1 cellular context compared by ENCODE assay signal in the genomic region with DNA sequence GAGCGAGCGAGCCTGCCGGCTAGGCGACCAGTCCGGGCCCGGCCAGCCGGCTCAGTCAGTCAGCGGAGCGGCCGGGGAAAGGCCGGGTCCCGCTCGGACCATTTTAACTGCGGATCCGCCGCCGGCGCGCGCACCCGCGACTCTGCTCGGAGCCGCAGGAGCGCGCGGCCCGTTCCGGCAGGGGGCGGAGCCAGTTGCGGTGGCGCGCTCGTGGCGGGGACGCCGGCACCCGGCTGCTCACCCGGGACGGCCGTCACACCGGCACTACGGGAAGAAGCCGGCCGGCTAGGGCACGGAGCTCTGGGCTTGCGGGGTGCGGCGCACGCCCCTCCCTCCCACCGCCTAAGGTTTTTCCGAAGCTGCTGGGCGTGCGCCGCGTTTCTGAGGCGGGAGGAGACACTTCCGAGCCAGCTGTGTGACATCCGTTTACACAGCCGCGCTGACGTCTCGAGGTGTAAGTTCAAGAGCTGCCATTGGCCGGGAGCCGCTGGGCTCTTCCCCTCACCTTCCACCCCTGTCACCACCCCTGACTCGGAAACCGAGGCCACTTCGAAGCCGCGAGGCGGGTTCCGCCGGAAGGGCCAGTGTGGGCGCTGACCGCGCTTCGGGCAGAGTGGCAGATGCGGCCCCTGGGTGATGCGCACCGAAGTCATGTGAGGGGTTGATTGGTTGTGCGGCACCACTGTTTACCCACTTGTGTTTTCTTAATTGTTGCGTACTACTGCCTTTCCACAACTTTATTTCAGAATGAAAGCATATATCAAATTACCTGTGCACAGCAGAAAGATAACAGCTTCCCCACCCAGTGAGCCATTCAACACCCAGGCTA.
A peak's percentile ranks its signal among the peaks of the same experiment; 100 is the strongest.
TF ChIP-seq lines count a peak whose summit lies in the region.

A gene (minus strand): TSS at position 144 of the 829 bp plus-strand sequence.

TF ChIP-seq in HEK293, 187 proteins besides CTCF, POLR2A, EP300 and RAD21 (continued from another document and continues in another):
- TF ChIP-seq, protein P1, sequence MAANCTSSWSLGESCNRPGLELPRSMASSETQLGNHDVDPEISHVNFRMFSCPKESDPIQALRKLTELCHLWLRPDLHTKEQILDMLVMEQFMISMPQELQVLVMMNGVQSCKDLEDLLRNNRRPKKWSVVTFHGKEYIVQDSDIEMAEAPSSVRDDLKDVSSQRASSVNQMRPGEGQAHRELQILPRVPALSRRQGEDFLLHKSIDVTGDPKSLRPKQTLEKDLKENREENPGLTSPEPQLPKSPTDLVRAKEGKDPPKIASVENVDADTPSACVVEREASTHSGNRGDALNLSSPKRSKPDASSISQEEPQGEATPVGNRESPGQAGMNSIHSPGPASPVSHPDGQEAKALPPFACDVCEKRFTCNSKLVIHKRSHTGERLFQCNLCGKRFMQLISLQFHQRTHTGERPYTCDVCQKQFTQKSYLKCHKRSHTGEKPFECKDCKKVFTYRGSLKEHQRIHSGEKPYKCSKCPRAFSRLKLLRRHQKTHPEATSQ (tag by site-specific recombination; IDR thresholded peaks at IDR 0.05) = no peak
- TF ChIP-seq, protein P2, sequence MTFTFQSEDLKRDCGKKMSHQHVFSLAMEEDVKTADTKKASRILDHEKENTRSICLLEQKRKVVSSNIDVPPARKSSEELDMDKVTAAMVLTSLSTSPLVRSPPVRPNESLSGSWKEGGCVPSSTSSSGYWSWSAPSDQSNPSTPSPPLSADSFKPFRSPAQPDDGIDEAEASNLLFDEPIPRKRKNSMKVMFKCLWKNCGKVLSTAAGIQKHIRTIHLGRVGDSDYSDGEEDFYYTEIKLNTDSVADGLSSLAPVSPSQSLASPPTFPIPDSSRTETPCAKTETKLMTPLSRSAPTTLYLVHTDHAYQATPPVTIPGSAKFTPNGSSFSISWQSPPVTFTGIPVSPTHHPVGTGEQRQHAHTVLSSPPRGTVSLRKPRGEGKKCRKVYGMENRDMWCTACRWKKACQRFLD (tag by site-specific recombination; IDR thresholded peaks at IDR 0.05) = peak; percentile 96
- TF ChIP-seq, protein P3, sequence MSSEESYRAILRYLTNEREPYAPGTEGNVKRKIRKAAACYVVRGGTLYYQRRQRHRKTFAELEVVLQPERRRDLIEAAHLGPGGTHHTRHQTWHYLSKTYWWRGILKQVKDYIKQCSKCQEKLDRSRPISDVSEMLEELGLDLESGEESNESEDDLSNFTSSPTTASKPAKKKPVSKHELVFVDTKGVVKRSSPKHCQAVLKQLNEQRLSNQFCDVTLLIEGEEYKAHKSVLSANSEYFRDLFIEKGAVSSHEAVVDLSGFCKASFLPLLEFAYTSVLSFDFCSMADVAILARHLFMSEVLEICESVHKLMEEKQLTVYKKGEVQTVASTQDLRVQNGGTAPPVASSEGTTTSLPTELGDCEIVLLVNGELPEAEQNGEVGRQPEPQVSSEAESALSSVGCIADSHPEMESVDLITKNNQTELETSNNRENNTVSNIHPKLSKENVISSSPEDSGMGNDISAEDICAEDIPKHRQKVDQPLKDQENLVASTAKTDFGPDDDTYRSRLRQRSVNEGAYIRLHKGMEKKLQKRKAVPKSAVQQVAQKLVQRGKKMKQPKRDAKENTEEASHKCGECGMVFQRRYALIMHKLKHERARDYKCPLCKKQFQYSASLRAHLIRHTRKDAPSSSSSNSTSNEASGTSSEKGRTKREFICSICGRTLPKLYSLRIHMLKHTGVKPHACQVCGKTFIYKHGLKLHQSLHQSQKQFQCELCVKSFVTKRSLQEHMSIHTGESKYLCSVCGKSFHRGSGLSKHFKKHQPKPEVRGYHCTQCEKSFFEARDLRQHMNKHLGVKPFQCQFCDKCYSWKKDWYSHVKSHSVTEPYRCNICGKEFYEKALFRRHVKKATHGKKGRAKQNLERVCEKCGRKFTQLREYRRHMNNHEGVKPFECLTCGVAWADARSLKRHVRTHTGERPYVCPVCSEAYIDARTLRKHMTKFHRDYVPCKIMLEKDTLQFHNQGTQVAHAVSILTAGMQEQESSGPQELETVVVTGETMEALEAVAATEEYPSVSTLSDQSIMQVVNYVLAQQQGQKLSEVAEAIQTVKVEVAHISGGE (tag by site-specific recombination; conservative IDR thresholded peaks at IDR 0.05; ENCODE audit: low read depth) = peak; percentile 55
- TF ChIP-seq RBAK (tag by site-specific recombination; IDR thresholded peaks at IDR 0.05) (no peak), ZBTB17 (tag by site-specific recombination; IDR thresholded peaks at IDR 0.05) (peak; percentile 50), ZNF184 (tag by site-specific recombination; IDR thresholded peaks at IDR 0.05) (peak; percentile 11; the same call in 1 of the 2 replicates), ZNF350 (tag by site-specific recombination; IDR thresholded peaks at IDR 0.05) (no peak), SP3 (tag by site-specific recombination; IDR thresholded peaks at IDR 0.05) (peak; percentile 11; the same call in 1 of the 2 replicates), ZNF433 (tag by site-specific recombination; IDR thresholded peaks at IDR 0.05; ENCODE audit: low read depth) (no peak), ZBTB8A (tag by site-specific recombination; IDR thresholded peaks at IDR 0.05) (no peak; the same call in none of the 2 replicates), ZNF624 (tag by site-specific recombination; IDR thresholded peaks at IDR 0.05) (no peak), ZNF221 (tag by site-specific recombination; IDR thresholded peaks at IDR 0.05; ENCODE audit: borderline replicate concordance) (no peak), SP2 (tag by site-specific recombination; IDR thresholded peaks at IDR 0.05) (peak; percentile 93), ZNF23 (tag by site-specific recombination; IDR thresholded peaks at IDR 0.05; ENCODE audit: borderline replicate concordance) (no peak), ZNF621 (tag by site-specific recombination; IDR thresholded peaks at IDR 0.05) (no peak), ZNF585B (tag by site-specific recombination; IDR thresholded peaks at IDR 0.05) (no peak), KLF10 (tag by site-specific recombination; IDR thresholded peaks at IDR 0.05) (no peak), YY1 (tag by site-specific recombination; IDR thresholded peaks at IDR 0.05) (no peak), ZNF211 (tag by site-specific recombination; IDR thresholded peaks at IDR 0.05; ENCODE audit: low read depth) (no peak), ZXDB (tag by site-specific recombination; IDR thresholded peaks at IDR 0.05) (peak; percentile 80), ZNF747 (tag by site-specific recombination; IDR thresholded peaks at IDR 0.05) (no peak), ZNF777 (tag by site-specific recombination; IDR thresholded peaks at IDR 0.05; ENCODE audit: borderline replicate concordance) (no peak), GLI2 (tag by site-specific recombination; IDR thresholded peaks at IDR 0.05; ENCODE audit: borderline replicate concordance, low read depth) (no peak), OVOL3 (tag by site-specific recombination; IDR thresholded peaks at IDR 0.05) (no peak), ZNF792 (tag by site-specific recombination; IDR thresholded peaks at IDR 0.05) (peak; percentile 82), ZNF791 (tag by site-specific recombination; IDR thresholded peaks at IDR 0.05) (no peak)
- TF ChIP-seq, protein P4, sequence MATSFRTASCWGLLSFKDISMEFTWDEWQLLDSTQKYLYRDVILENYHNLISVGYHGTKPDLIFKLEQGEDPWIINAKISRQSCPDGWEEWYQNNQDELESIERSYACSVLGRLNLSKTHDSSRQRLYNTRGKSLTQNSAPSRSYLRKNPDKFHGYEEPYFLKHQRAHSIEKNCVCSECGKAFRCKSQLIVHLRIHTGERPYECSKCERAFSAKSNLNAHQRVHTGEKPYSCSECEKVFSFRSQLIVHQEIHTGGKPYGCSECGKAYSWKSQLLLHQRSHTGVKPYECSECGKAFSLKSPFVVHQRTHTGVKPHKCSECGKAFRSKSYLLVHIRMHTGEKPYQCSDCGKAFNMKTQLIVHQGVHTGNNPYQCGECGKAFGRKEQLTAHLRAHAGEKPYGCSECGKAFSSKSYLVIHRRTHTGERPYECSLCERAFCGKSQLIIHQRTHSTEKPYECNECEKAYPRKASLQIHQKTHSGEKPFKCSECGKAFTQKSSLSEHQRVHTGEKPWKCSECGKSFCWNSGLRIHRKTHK (tag by site-specific recombination; IDR thresholded peaks at IDR 0.05) = no peak
- TF ChIP-seq, protein P5, sequence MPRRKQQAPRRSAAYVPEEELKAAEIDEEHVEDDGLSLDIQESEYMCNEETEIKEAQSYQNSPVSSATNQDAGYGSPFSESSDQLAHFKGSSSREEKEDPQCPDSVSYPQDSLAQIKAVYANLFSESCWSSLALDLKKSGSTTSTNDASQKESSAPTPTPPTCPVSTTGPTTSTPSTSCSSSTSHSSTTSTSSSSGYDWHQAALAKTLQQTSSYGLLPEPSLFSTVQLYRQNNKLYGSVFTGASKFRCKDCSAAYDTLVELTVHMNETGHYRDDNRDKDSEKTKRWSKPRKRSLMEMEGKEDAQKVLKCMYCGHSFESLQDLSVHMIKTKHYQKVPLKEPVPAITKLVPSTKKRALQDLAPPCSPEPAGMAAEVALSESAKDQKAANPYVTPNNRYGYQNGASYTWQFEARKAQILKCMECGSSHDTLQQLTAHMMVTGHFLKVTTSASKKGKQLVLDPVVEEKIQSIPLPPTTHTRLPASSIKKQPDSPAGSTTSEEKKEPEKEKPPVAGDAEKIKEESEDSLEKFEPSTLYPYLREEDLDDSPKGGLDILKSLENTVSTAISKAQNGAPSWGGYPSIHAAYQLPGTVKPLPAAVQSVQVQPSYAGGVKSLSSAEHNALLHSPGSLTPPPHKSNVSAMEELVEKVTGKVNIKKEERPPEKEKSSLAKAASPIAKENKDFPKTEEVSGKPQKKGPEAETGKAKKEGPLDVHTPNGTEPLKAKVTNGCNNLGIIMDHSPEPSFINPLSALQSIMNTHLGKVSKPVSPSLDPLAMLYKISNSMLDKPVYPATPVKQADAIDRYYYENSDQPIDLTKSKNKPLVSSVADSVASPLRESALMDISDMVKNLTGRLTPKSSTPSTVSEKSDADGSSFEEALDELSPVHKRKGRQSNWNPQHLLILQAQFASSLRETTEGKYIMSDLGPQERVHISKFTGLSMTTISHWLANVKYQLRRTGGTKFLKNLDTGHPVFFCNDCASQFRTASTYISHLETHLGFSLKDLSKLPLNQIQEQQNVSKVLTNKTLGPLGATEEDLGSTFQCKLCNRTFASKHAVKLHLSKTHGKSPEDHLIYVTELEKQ (tag by site-specific recombination; IDR thresholded peaks at IDR 0.05; ENCODE audit: borderline replicate concordance) = no peak
- TF ChIP-seq, protein P6, sequence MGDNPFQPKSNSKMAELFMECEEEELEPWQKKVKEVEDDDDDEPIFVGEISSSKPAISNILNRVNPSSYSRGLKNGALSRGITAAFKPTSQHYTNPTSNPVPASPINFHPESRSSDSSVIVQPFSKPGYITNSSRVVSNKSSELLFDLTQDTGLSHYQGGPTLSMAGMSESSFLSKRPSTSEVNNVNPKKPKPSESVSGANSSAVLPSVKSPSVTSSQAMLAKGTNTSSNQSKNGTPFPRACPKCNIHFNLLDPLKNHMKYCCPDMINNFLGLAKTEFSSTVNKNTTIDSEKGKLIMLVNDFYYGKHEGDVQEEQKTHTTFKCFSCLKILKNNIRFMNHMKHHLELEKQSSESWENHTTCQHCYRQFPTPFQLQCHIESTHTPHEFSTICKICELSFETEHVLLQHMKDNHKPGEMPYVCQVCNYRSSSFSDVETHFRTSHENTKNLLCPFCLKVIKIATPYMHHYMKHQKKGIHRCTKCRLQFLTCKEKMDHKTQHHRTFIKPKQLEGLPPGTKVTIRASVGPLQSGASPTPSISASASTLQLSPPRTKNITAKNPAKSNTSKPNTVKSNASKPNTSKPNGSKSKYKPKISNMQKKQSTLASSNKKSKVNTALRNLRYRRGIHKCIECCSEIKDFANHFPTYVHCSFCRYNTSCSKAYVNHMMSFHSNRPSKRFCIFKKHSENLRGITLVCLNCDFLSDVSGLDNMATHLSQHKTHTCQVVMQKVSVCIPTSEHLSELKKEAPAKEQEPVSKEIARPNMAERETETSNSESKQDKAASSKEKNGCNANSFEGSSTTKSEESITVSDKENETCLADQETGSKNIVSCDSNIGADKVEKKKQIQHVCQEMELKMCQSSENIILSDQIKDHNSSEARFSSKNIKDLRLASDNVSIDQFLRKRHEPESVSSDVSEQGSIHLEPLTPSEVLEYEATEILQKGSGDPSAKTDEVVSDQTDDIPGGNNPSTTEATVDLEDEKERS (tag by site-specific recombination; IDR thresholded peaks at IDR 0.05) = no peak
- TF ChIP-seq, protein P7, sequence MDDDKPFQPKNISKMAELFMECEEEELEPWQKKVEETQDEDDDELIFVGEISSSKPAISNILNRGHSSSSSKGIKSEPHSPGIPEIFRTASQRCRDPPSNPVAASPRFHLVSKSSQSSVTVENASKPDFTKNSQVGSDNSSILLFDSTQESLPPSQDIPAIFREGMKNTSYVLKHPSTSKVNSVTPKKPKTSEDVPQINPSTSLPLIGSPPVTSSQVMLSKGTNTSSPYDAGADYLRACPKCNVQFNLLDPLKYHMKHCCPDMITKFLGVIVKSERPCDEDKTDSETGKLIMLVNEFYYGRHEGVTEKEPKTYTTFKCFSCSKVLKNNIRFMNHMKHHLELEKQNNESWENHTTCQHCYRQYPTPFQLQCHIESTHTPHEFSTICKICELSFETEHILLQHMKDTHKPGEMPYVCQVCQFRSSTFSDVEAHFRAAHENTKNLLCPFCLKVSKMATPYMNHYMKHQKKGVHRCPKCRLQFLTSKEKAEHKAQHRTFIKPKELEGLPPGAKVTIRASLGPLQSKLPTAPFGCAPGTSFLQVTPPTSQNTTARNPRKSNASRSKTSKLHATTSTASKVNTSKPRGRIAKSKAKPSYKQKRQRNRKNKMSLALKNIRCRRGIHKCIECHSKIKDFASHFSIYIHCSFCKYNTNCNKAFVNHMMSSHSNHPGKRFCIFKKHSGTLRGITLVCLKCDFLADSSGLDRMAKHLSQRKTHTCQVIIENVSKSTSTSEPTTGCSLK (tag by site-specific recombination; IDR thresholded peaks at IDR 0.05) = no peak
- TF ChIP-seq, protein P8, sequence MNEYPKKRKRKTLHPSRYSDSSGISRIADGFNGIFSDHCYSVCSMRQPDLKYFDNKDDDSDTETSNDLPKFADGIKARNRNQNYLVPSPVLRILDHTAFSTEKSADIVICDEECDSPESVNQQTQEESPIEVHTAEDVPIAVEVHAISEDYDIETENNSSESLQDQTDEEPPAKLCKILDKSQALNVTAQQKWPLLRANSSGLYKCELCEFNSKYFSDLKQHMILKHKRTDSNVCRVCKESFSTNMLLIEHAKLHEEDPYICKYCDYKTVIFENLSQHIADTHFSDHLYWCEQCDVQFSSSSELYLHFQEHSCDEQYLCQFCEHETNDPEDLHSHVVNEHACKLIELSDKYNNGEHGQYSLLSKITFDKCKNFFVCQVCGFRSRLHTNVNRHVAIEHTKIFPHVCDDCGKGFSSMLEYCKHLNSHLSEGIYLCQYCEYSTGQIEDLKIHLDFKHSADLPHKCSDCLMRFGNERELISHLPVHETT (tag by site-specific recombination; IDR thresholded peaks at IDR 0.05) = no peak; the same call in 1 of the 2 replicates
- TF ChIP-seq, protein P9, sequence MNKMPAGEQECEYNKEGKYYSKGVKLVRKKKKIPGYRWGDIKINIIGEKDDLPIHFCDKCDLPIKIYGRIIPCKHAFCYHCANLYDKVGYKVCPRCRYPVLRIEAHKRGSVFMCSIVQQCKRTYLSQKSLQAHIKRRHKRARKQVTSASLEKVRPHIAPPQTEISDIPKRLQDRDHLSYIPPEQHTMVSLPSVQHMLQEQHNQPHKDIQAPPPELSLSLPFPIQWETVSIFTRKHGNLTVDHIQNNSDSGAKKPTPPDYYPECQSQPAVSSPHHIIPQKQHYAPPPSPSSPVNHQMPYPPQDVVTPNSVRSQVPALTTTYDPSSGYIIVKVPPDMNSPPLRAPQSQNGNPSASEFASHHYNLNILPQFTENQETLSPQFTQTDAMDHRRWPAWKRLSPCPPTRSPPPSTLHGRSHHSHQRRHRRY (tag by site-specific recombination; IDR thresholded peaks at IDR 0.05) = 0 out of 2 replicates have a peak, but pooled peaks have one; percentile 29
